Comparison of ENCODE assay signal across 18 cellular contexts in genomic region chr2:37866535-37866934, GRCh38. TPM values are rescaled to one million over a fixed set of nuclear protein-coding genes. Genes with fewer than 3 reads are reported as not detected.
DNase-seq lines count a peak whose midpoint lies in the region; ATAC-seq and TF ChIP-seq lines count a peak whose summit lies in the region.
"Had no signal": no experiment of that assay in that cellular context is flagged by ENCODE, and none has a peak within 500 bp of the region (broad histone marks: within the 10 kb centered on the region; RNA-seq: fewer than 3 reads in every experiment).

No MANE protein-coding gene starts in this region.

- ATAC-seq in right cardiac atrium (peak; percentile 65 to 89), HG03442 (IDR thresholded peaks at IDR 0.05; ENCODE audit: unreplicated experiment) (no peak), left colon (no peak)
- ATAC-seq: K562 had no signal

- peak overlapping the region; percentile 60 for H3K27ac ChIP-seq in VCaP
- H3K27ac ChIP-seq in right cardiac atrium (ENCODE audit: low read length): no peak overlapping the region
- H3K27ac ChIP-seq in sigmoid colon: peak overlapping the region in 3 of 4 donors; percentile 72 to 88 (median 76)
- no peak overlapping the region for H3K27ac ChIP-seq in coronary artery
- H3K27ac ChIP-seq: BLaER1 treated with 17β-estradiol and CSF1 and Interleukin-3, amounts not matched to agents 10 nM and 100 nM; HL-60; SJCRH30 had no signal

- intact Hi-C loops in right cardiac atrium (cut with DNase I) (no loop called here), sigmoid colon (cut with DNase I) (no loop called here), left colon (cut with DNase I, micrococcal nuclease) (no loop called here)

- H3K4me1 ChIP-seq in right cardiac atrium (ENCODE audit: control insufficient read depth, insufficient read depth, low read length): peaks cover 4% of the 10 kb centered on the region
- H3K4me1 ChIP-seq in sigmoid colon: peaks cover 0 to 63% (median 46%) of the 10 kb centered on the region in 4 donors

- DNase-seq in NCI-H510A treated with DMSO at 0.1 percent for 48 hours (lab: John Stamatoyannopoulos, UW) (peak; percentile 11), NCI-H510A (lab: John Stamatoyannopoulos, UW) (no peak), right cardiac atrium (peak in 2 of 3 donors; percentile 48 to 77), sigmoid colon (no peak), coronary artery (ENCODE audit: low spot score) (no peak), left colon (no peak)
- DNase-seq: 8988T, DMS53, GOT3, NCI-H1436 treated with DMSO at 0.1 percent for 48 hours, NCI-H2107, NCI-H82, SJCRH30 had no signal

- TF ChIP-seq EP300 in sigmoid colon (IDR thresholded peaks at IDR 0.05): no peak

- no peaks in the 10 kb centered on the region for H3K9me3 ChIP-seq in right cardiac atrium (ENCODE audit: control insufficient read depth, low read length)
- H3K9me3 ChIP-seq in sigmoid colon: no peaks in the 10 kb centered on the region
- H3K9me3 ChIP-seq: BLaER1 treated with 17β-estradiol and CSF1 and Interleukin-3, amounts not matched to agents 10 nM and 100 nM; SJCRH30 had no signal

- TF ChIP-seq CTCF in VCaP (conservative IDR thresholded peaks at IDR 0.05) (no peak), sigmoid colon (IDR thresholded peaks at IDR 0.05) (no peak), coronary artery (IDR thresholded peaks at IDR 0.05) (no peak)

- H3K4me3 ChIP-seq in right cardiac atrium (ENCODE audit: low read length) (no peak overlapping the region), sigmoid colon (no peak overlapping the region), coronary artery (no peak overlapping the region)
- H3K4me3 ChIP-seq: BLaER1 treated with 17β-estradiol and CSF1 and Interleukin-3, amounts not matched to agents 10 nM and 100 nM; K562; SJCRH30 had no signal

- H3K27me3 ChIP-seq in right cardiac atrium (ENCODE audit: control insufficient read depth, insufficient read depth): no peaks in the 10 kb centered on the region
- H3K27me3 ChIP-seq in sigmoid colon: no peaks in the 10 kb centered on the region
- H3K27me3 ChIP-seq: BLaER1 treated with 17β-estradiol and CSF1 and Interleukin-3, amounts not matched to agents 10 nM and 100 nM; SJCRH30 had no signal

- WGBS in right cardiac atrium: 26% methylated on average over 4 of the region's 4 CpGs
- 87 to 90% methylated on average over 4 of the region's 4 CpGs for WGBS in sigmoid colon, 2 donors

- no peaks in the 10 kb centered on the region for H3K36me3 ChIP-seq in sigmoid colon
- H3K36me3 ChIP-seq: BLaER1 treated with 17β-estradiol and CSF1 and Interleukin-3, amounts not matched to agents 10 nM and 100 nM; SJCRH30 had no signal

- TF ChIP-seq POLR2A in sigmoid colon (IDR thresholded peaks at IDR 0.05): no peak

RNA-seq across cellular contexts. Expression of gene RMDN2, which starts 58.6 kb away (rescaled TPM):
- 1 to 10 TPM; 7.3 to 9.0 (median 8.2) TPM for total RNA-seq in right cardiac atrium
- 4.9 TPM for polyA plus RNA-seq in right cardiac atrium
- 10 to 100 TPM in 2 of 4 donors, 1 to 10 TPM in 2; 4.5 to 13.0 (median 9.6) TPM for total RNA-seq in sigmoid colon
- 10 to 100 TPM in 1 of 3 donors, 1 to 10 TPM in 2; 4.2 to 15.6 (median 8.3) TPM for polyA plus RNA-seq in sigmoid colon
- total RNA-seq in left colon: 10 to 100 TPM; 28.1 to 32.2 TPM

Comparison
In these comparisons a context has a peak if more than half of its experiments do, and no peak if none do; other contexts are left out.
1. DNase-seq: peak in NCI-H510A treated with DMSO at 0.1 percent for 48 hours (single experiment) and right cardiac atrium (2 of 3); none in NCI-H510A (single experiment), sigmoid colon (single experiment), coronary artery (single experiment) and left colon (0 of 2).
2. H3K27ac ChIP-seq: peak in VCaP (single experiment) and sigmoid colon (3 of 4); none in right cardiac atrium (single experiment) and coronary artery (0 of 2).
3. ATAC-seq: peak in right cardiac atrium (2 of 2); none in HG03442 (single experiment) and left colon (single experiment).